11 cellular contexts compared by ENCODE assay signal in the genomic region with DNA sequence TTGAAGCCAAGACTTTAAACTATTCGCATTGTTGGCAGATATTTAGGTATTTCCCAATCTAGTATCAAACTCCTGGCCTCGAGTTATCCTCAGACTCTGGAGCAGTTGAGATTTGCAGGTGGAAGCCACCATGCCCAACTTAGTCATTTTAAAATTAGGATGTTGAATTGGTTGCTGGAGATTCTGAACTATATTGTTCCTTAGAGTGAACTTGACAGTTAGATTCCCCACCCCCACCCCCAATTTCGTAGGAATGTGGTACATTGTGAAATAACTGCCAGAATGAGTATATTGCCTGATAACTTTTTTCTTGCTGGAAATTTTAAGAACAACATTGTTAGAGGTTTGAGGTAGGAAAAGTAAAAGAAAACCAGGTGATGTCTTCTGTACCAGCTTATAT. TPM values are rescaled to one million over a fixed set of nuclear protein-coding genes. Genes with fewer than 3 reads are reported as not detected.
A peak's percentile ranks its signal among the peaks of the same experiment; 100 is the strongest.
DNase-seq lines count a peak whose midpoint lies in the region; ATAC-seq, FAIRE-seq and TF ChIP-seq lines count a peak whose summit lies in the region.
"Had no signal": no experiment of that assay in that cellular context is flagged by ENCODE, and none has a peak within 500 bp of the region (broad histone marks: within the 10 kb centered on the region; RNA-seq: fewer than 3 reads in every experiment).

No MANE protein-coding gene starts in this region.

- TF ChIP-seq CTCF in HepG2 (CRISPR knock-in tag; IDR thresholded peaks at IDR 0.05) (no peak), right lobe of liver (IDR thresholded peaks at IDR 0.05) (no peak), fibroblast of pulmonary artery (IDR thresholded peaks at IDR 0.05; ENCODE audit: low read length, missing control alignments) (no peak)

- peaks cover 16% of the 10 kb centered on the region for H4K20me1 ChIP-seq in HepG2 (ENCODE audit: insufficient read depth, low read length)

- H3K79me2 ChIP-seq in HepG2 (ENCODE audit: insufficient read depth, low read length), result peaks cover 59% of the 10 kb centered on the region

- intact Hi-C loops in HepG2 (cut with micrococcal nuclease; ENCODE audit: unreplicated experiment), result loop anchor here (5.0 kb wide), 1 partner anchor 284 kb away; a partner anchor contains a TSS
- intact Hi-C loops in right lobe of liver (cut with DNase I), result no loop called here

- WGBS in HepG2 (ENCODE audit: low lambda C conversion rate), result 53% methylated on average over 3 of the region's 3 CpGs
- 14% methylated on average over 3 of the region's 3 CpGs for WGBS in right lobe of liver (ENCODE audit: insufficient coverage, low coverage, low lambda C conversion rate, missing lambda C conversion rate)

- H3K27ac ChIP-seq in HepG2 (ENCODE audit: extremely low read length, insufficient read depth, low read length), result no peak overlapping the region
- peak overlapping the region in 1 of 3 donors; percentile 96 for H3K27ac ChIP-seq in right lobe of liver

- peaks cover 22 to 34% of the 10 kb centered on the region in 2 donors for H3K4me1 Mint-ChIP-seq in stimulated activated naive B cell treated with anti-CD40 and anti-IgM and Interleukin-4, amounts not matched to agents 10 μg/mL and 1 μg/mL and 100 μg/mL, for 72 hours

- no peaks in the 10 kb centered on the region for H3K27me3 Mint-ChIP-seq in stimulated activated naive B cell treated with anti-CD40 and anti-IgM and Interleukin-4, amounts not matched to agents 10 μg/mL and 1 μg/mL and 100 μg/mL, for 72 hours
- H3K27me3 Mint-ChIP-seq: CD4-positive, CD25-positive, alpha-beta regulatory T cell had no signal

- TF ChIP-seq EP300 in HepG2 (IDR thresholded peaks at IDR 0.05; ENCODE audit: low read depth in 2 of 2, low read length in 2 of 2) (no peak), HepG2 (CRISPR knock-in tag; IDR thresholded peaks at IDR 0.05; ENCODE audit: borderline replicate concordance) (no peak)

- BruUV-seq in HepG2 (replicated peaks; lab: Mats Ljungman, UMichigan), result no TSS peak

- no peaks in the 10 kb centered on the region for H3K9me3 ChIP-seq in HepG2 (ENCODE audit: low read length)
- no peaks in the 10 kb centered on the region for H3K9me3 ChIP-seq in right lobe of liver

- no peak overlapping the region for H3K27ac Mint-ChIP-seq in stimulated activated naive B cell treated with anti-CD40 and anti-IgM and Interleukin-4, amounts not matched to agents 10 μg/mL and 1 μg/mL and 100 μg/mL, for 72 hours

- TF ChIP-seq RAD21 in HepG2 (CRISPR knock-in tag; IDR thresholded peaks at IDR 0.05), result no peak

- H3K36me3 Mint-ChIP-seq in stimulated activated naive B cell treated with anti-CD40 and anti-IgM and Interleukin-4, amounts not matched to agents 10 μg/mL and 1 μg/mL and 100 μg/mL, for 72 hours, result peaks cover 15 to 20% of the 10 kb centered on the region in 2 donors
- H3K36me3 Mint-ChIP-seq: CD4-positive, CD25-positive, alpha-beta regulatory T cell had no signal

- CTCF ChIA-PET in HepG2 (lab: Yijun Ruan, JAX; ENCODE audit: low intra/inter-chr PET ratio, low total read pairs), result no interaction called here

- no peaks in the 10 kb centered on the region for H3K9me3 Mint-ChIP-seq in stimulated activated naive B cell treated with anti-CD40 and anti-IgM and Interleukin-4, amounts not matched to agents 10 μg/mL and 1 μg/mL and 100 μg/mL, for 72 hours
- H3K9me3 Mint-ChIP-seq: CD4-positive, CD25-positive, alpha-beta regulatory T cell had no signal

- in situ Hi-C loops in HepG2 (cut with HindIII; ENCODE audit: extremely low pct_ligation_motif_present, low pct_unique_long_range_greater_than_20kb), result no loop called here

- no peak overlapping the region for H2AFZ ChIP-seq in HepG2 (ENCODE audit: low read length)

- DNase-seq in HepG2 (ENCODE audit: low spot score), result no peak
- DNase-seq in right lobe of liver, result no peak
- DNase-seq in RPMI7951 (ENCODE audit: low read depth), result peak; percentile 19
- DNase-seq in fibroblast of pulmonary artery (ENCODE audit: low read depth), result peak; percentile 49
- DNase-seq in activated CD8-positive, alpha-beta memory T cell treated with anti-CD3 and anti-CD28 coated beads for 24 hours, result no peak
- DNase-seq in iPS-NIHi11 (ENCODE audit: low spot score), result no peak
- DNase-seq in stimulated activated naive B cell treated with anti-CD40 and anti-IgM and Interleukin-4, amounts not matched to agents 10 μg/mL and 1 μg/mL and 100 μg/mL, for 72 hours, result no peak
- DNase-seq: activated CD4-positive, alpha-beta T cell treated with anti-CD3 and anti-CD28 coated beads for 48 hours; caudate nucleus; CD4-positive, CD25-positive, alpha-beta regulatory T cell had no signal

- no peak for FAIRE-seq in HepG2 (lab: Jason Lieb, UNC)

- H3K9ac ChIP-seq in HepG2 (ENCODE audit: insufficient read depth, low read depth, low read length), result no peak overlapping the region

- ATAC-seq in HepG2, result no peak
- no peak for ATAC-seq in right lobe of liver
- ATAC-seq in GM19324 (IDR thresholded peaks at IDR 0.05; ENCODE audit: low FRiP score, unreplicated experiment), result no peak
- no peak for ATAC-seq in stimulated activated naive B cell treated with anti-CD40 and anti-IgM and Interleukin-4, amounts not matched to agents 10 μg/mL and 1 μg/mL and 100 μg/mL, for 72 hours (replicated peaks)

- H3K4me3 ChIP-seq in HepG2 (replicated peaks in 1 of 3; ENCODE audit: insufficient read depth in 1 of 3, low read depth in 2 of 3, low read length in 3 of 3) (peak overlapping the region; percentile 27 to 79 (median 41); a peak in 4 of 6 replicates), right lobe of liver (peak overlapping the region in 1 of 3 donors; percentile 65), fibroblast of pulmonary artery (replicated peaks; ENCODE audit: low read depth, low read length) (peak overlapping the region; percentile 33)

- H3K36me3 ChIP-seq in HepG2 (replicated peaks in 1 of 2; ENCODE audit: control insufficient read depth in 1 of 2, insufficient read depth in 2 of 2, low read length in 2 of 2) (peaks cover 0 to 2% of the 10 kb centered on the region in 2 experiments; a peak in 2 of 5 replicates), right lobe of liver (no peaks in the 10 kb centered on the region)

- peak overlapping the region; percentile 93 for H3K4me2 ChIP-seq in HepG2 (ENCODE audit: low read depth, low read length)

- POLR2A ChIA-PET in HepG2 (lab: Yijun Ruan, JAX), result no interaction called here

- no peak overlapping the region for H3K4me3 Mint-ChIP-seq in stimulated activated naive B cell treated with anti-CD40 and anti-IgM and Interleukin-4, amounts not matched to agents 10 μg/mL and 1 μg/mL and 100 μg/mL, for 72 hours

- H3K4me1 ChIP-seq in HepG2 (ENCODE audit: insufficient read depth, low read length) (peaks cover 49% of the 10 kb centered on the region), right lobe of liver (peaks cover 0 to 28% (median 6%) of the 10 kb centered on the region in 4 donors)

- H3K27me3 ChIP-seq in HepG2 (ENCODE audit: control insufficient read depth in 1 of 2, insufficient read depth in 2 of 2, low read length in 2 of 2) (no peaks in the 10 kb centered on the region; a peak in 1 of 5 replicates), right lobe of liver (no peaks in the 10 kb centered on the region)

- no peak for TF ChIP-seq POLR2A in HepG2 (IDR thresholded peaks at IDR 0.05; ENCODE audit: insufficient read depth in 1 of 2, low read depth in 2 of 2, low read length in 2 of 2)
- no peak for TF ChIP-seq POLR2A in right lobe of liver (IDR thresholded peaks at IDR 0.05)

TF ChIP-seq in HepG2, 621 proteins besides CTCF, POLR2A, EP300 and RAD21 (continues in another document):
- no peak for TF ChIP-seq SMYD3 (CRISPR knock-in tag; IDR thresholded peaks at IDR 0.05)

RNA-seq across cellular contexts. Expression of a gene that starts 2.3 kb away (rescaled TPM):
- total RNA-seq in HepG2 (2016; rRNA removed; fragmentation: Illumina TruSeq; extraction: Trizol) (11.0 and 13.1 TPM in 2 replicates), right lobe of liver (10 to 100 TPM in 3 of 6 experiments, 1 to 10 TPM in 3; 3.5 to 20.5 (median 9.7) TPM)
- 7.4 and 7.7 TPM in 2 replicates for total RNA-seq in HepG2 (2016; cell fraction: cytosol; rRNA removed; fragmentation: Illumina TruSeq; extraction: Trizol; ENCODE audit: low read depth)
- 10.6 and 11.4 TPM in 2 replicates for total RNA-seq in HepG2 (2016; cell fraction: insoluble cytoplasmic fraction; rRNA removed; fragmentation: Illumina TruSeq; extraction: Trizol)
- 8.1 and 8.3 TPM in 2 replicates for total RNA-seq in HepG2 (2016; cell fraction: membrane; rRNA removed; fragmentation: Illumina TruSeq; extraction: Trizol)
- 6.7 and 7.6 TPM in 2 replicates for total RNA-seq in HepG2 (2016; cell fraction: nucleus; rRNA removed; fragmentation: Illumina TruSeq; extraction: Trizol)
- 3.5 and 3.6 TPM in 2 replicates for polyA plus RNA-seq in HepG2 (2011; rRNA removed)
- polyA plus RNA-seq in HepG2 (2011; cell fraction: cytosol; rRNA removed), result 1.7 and 1.8 TPM in 2 replicates
- 3.6 and 4.8 TPM in 2 replicates for polyA plus RNA-seq in HepG2 (2011; cell fraction: nucleus; rRNA removed)
- 5.3 and 6.0 TPM in 2 replicates for polyA plus RNA-seq in HepG2 (2012)
- polyA plus RNA-seq in HepG2 (2016; cell fraction: cytosol; fragmentation: Illumina TruSeq; extraction: Trizol; ENCODE audit: low read depth), result 0.45 and 0.55 TPM in 2 replicates
- 6.1 and 6.3 TPM in 2 replicates for polyA plus RNA-seq in HepG2 (2016; cell fraction: insoluble cytoplasmic fraction; fragmentation: Illumina TruSeq; extraction: Trizol; ENCODE audit: low read depth)
- polyA plus RNA-seq in HepG2 (2016; cell fraction: membrane; fragmentation: Illumina TruSeq; extraction: Trizol; ENCODE audit: low read depth), result 1.7 and 2.1 TPM in 2 replicates
- polyA plus RNA-seq in HepG2 (2016; cell fraction: nucleus; fragmentation: Illumina TruSeq; extraction: Trizol; ENCODE audit: insufficient read depth, low read depth), result 7.9 and 8.0 TPM in 2 replicates
- 9.5 and 10.1 TPM in 2 replicates for polyA minus RNA-seq in HepG2 (2011; rRNA and poly(A)+ RNA removed; ENCODE audit: low replicate concordance)
- 11.4 and 14.6 TPM in 2 replicates for polyA minus RNA-seq in HepG2 (2011; cell fraction: cytosol; rRNA and poly(A)+ RNA removed)
- 6.4 and 12.3 TPM in 2 replicates for polyA minus RNA-seq in HepG2 (2011; cell fraction: nucleus; rRNA and poly(A)+ RNA removed)
- 13.5 and 16.1 TPM in 2 replicates for total RNA-seq in RPMI7951 (2014; rRNA removed; shearing (Covaris generic))

Comparison
In these comparisons a context has a peak if more than half of its experiments do, and no peak if none do; other contexts are left out.
1. DNase-seq: peak in RPMI7951 (single experiment) and fibroblast of pulmonary artery (single experiment); none in HepG2 (single experiment), right lobe of liver (0 of 3), activated CD8-positive, alpha-beta memory T cell treated with anti-CD3 and anti-CD28 coated beads for 24 hours (single experiment), iPS-NIHi11 (single experiment) and stimulated activated naive B cell treated with anti-CD40 and anti-IgM and Interleukin-4, amounts not matched to agents 10 μg/mL and 1 μg/mL and 100 μg/mL, for 72 hours (single experiment).